ENCODE assay signal across 1 cellular context in the genomic region with DNA sequence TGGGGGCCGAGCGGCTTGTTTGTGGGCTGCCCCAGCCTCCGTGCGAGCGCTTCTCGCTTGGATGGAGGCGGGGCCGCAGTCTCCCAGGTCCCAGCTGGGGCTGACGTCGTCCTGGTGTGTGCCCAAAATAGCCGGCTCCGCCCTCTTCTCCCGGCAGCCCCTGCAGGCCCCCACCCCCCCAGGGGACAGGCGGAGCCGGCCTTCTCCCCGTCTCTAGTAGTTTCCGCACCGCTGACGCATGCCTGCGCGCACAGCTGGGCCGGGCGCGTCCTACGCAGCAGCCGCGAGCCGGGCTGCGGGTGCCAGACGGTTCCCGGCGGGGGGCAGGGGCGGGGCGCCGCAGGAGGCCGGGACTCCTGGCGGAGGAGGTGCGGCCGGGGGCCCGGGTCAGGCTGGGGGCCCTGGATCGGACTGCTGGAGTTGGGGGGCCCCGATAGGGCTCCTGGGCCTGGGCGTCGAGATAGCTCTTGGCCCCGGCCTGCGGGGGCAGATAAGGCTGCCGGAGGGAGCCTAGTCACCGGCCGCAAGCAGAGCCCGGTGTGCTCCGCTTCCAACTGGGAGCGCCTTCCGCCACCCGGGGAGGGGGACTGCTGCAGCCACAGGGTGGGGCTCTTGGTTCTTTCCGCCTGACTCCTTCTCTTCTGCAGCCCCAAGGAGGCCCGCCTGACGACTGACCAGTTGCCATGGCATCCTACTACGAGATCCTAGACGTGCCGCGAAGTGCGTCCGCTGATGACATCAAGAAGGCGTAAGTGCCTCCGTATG.
TF ChIP-seq lines count a peak whose summit lies in the region.

A gene (plus strand): TSS at position 216 of the 765 bp plus-strand sequence. CDS start 468 bp downstream, at position 684.

TF ChIP-seq in HepG2, 621 proteins besides CTCF, POLR2A, EP300 and RAD21 (continued from another document and continues in another):
- TF ChIP-seq, protein P1, sequence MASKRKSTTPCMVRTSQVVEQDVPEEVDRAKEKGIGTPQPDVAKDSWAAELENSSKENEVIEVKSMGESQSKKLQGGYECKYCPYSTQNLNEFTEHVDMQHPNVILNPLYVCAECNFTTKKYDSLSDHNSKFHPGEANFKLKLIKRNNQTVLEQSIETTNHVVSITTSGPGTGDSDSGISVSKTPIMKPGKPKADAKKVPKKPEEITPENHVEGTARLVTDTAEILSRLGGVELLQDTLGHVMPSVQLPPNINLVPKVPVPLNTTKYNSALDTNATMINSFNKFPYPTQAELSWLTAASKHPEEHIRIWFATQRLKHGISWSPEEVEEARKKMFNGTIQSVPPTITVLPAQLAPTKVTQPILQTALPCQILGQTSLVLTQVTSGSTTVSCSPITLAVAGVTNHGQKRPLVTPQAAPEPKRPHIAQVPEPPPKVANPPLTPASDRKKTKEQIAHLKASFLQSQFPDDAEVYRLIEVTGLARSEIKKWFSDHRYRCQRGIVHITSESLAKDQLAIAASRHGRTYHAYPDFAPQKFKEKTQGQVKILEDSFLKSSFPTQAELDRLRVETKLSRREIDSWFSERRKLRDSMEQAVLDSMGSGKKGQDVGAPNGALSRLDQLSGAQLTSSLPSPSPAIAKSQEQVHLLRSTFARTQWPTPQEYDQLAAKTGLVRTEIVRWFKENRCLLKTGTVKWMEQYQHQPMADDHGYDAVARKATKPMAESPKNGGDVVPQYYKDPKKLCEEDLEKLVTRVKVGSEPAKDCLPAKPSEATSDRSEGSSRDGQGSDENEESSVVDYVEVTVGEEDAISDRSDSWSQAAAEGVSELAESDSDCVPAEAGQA (IDR thresholded peaks at IDR 0.05; ENCODE audit: low read depth) = 0 out of 2 replicates have a peak, but pooled peaks have one; percentile 48
- TF ChIP-seq, protein P1 (CRISPR knock-in tag; IDR thresholded peaks at IDR 0.05; ENCODE audit: borderline replicate concordance) = peak; percentile 26; the same call in 1 of the 2 replicates
- TF ChIP-seq CBFB (CRISPR knock-in tag; IDR thresholded peaks at IDR 0.05) = peak; percentile 50; the same call in 1 of the 2 replicates
- TF ChIP-seq CHCHD3 (CRISPR knock-in tag; IDR thresholded peaks at IDR 0.05) = no peak
- TF ChIP-seq SPEN (CRISPR knock-in tag; IDR thresholded peaks at IDR 0.05; ENCODE audit: low read depth) = peak; percentile 93; the same call in 1 of the 2 replicates
- no peak for TF ChIP-seq JARID2 (CRISPR knock-in tag; IDR thresholded peaks at IDR 0.05; ENCODE audit: insufficient replicate concordance)
- TF ChIP-seq MTF1 (CRISPR knock-in tag; IDR thresholded peaks at IDR 0.05) = no peak
- no peak for TF ChIP-seq ZNF781 (CRISPR knock-in tag; IDR thresholded peaks at IDR 0.05; ENCODE audit: borderline replicate concordance, not compliant biosample characterization)
- no peak for TF ChIP-seq ZNF672 (CRISPR knock-in tag; IDR thresholded peaks at IDR 0.05)
- TF ChIP-seq ZNF768 (CRISPR knock-in tag; IDR thresholded peaks at IDR 0.05) = peak; percentile 57; the same call in 1 of the 2 replicates
- TF ChIP-seq, protein P2, sequence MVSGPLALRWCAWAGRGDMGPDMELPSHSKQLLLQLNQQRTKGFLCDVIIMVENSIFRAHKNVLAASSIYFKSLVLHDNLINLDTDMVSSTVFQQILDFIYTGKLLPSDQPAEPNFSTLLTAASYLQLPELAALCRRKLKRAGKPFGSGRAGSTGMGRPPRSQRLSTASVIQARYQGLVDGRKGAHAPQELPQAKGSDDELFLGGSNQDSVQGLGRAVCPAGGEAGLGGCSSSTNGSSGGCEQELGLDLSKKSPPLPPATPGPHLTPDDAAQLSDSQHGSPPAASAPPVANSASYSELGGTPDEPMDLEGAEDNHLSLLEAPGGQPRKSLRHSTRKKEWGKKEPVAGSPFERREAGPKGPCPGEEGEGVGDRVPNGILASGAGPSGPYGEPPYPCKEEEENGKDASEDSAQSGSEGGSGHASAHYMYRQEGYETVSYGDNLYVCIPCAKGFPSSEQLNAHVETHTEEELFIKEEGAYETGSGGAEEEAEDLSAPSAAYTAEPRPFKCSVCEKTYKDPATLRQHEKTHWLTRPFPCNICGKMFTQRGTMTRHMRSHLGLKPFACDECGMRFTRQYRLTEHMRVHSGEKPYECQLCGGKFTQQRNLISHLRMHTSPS (CRISPR knock-in tag; IDR thresholded peaks at IDR 0.05; ENCODE audit: low read depth) = no peak
- peak; percentile 95 for TF ChIP-seq NFKB2 (CRISPR knock-in tag; IDR thresholded peaks at IDR 0.05; ENCODE audit: borderline replicate concordance)
- TF ChIP-seq SIX4 (CRISPR knock-in tag; IDR thresholded peaks at IDR 0.05) = peak; percentile 62; the same call in 1 of the 2 replicates
- TF ChIP-seq ARNT (IDR thresholded peaks at IDR 0.05) = no peak
- peak; percentile 47; the same call in 1 of the 2 replicates for TF ChIP-seq CBX5 (CRISPR knock-in tag; IDR thresholded peaks at IDR 0.05; ENCODE audit: borderline replicate concordance)
- TF ChIP-seq, protein P3, sequence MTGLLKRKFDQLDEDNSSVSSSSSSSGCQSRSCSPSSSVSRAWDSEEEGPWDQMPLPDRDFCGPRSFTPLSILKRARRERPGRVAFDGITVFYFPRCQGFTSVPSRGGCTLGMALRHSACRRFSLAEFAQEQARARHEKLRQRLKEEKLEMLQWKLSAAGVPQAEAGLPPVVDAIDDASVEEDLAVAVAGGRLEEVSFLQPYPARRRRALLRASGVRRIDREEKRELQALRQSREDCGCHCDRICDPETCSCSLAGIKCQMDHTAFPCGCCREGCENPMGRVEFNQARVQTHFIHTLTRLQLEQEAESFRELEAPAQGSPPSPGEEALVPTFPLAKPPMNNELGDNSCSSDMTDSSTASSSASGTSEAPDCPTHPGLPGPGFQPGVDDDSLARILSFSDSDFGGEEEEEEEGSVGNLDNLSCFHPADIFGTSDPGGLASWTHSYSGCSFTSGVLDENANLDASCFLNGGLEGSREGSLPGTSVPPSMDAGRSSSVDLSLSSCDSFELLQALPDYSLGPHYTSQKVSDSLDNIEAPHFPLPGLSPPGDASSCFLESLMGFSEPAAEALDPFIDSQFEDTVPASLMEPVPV (CRISPR knock-in tag; IDR thresholded peaks at IDR 0.05) = peak; percentile 71; the same call in 1 of the 2 replicates
- TF ChIP-seq, protein P4, sequence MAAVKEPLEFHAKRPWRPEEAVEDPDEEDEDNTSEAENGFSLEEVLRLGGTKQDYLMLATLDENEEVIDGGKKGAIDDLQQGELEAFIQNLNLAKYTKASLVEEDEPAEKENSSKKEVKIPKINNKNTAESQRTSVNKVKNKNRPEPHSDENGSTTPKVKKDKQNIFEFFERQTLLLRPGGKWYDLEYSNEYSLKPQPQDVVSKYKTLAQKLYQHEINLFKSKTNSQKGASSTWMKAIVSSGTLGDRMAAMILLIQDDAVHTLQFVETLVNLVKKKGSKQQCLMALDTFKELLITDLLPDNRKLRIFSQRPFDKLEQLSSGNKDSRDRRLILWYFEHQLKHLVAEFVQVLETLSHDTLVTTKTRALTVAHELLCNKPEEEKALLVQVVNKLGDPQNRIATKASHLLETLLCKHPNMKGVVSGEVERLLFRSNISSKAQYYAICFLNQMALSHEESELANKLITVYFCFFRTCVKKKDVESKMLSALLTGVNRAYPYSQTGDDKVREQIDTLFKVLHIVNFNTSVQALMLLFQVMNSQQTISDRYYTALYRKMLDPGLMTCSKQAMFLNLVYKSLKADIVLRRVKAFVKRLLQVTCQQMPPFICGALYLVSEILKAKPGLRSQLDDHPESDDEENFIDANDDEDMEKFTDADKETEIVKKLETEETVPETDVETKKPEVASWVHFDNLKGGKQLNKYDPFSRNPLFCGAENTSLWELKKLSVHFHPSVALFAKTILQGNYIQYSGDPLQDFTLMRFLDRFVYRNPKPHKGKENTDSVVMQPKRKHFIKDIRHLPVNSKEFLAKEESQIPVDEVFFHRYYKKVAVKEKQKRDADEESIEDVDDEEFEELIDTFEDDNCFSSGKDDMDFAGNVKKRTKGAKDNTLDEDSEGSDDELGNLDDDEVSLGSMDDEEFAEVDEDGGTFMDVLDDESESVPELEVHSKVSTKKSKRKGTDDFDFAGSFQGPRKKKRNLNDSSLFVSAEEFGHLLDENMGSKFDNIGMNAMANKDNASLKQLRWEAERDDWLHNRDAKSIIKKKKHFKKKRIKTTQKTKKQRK (IDR thresholded peaks at IDR 0.05; ENCODE audit: low read length) = no peak
- TF ChIP-seq ZNF251 (CRISPR knock-in tag; IDR thresholded peaks at IDR 0.05) = no peak; the same call in 1 of the 2 replicates
- TF ChIP-seq, protein P5, sequence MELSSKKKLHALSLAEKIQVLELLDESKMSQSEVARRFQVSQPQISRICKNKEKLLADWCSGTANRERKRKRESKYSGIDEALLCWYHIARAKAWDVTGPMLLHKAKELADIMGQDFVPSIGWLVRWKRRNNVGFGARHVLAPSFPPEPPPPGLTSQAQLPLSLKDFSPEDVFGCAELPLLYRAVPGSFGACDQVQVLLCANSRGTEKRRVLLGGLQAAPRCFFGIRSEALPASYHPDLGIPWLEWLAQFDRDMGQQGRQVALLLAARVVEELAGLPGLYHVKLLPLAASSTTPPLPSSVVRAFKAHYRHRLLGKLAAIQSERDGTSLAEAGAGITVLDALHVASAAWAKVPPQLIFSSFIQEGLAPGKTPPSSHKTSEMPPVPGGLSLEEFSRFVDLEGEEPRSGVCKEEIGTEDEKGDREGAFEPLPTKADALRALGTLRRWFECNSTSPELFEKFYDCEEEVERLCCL (CRISPR knock-in tag; IDR thresholded peaks at IDR 0.05; ENCODE audit: borderline replicate concordance) = no peak
- no peak for TF ChIP-seq ZNF30 (CRISPR knock-in tag; IDR thresholded peaks at IDR 0.05)
- TF ChIP-seq ZFY (CRISPR knock-in tag; IDR thresholded peaks at IDR 0.05) = peak; percentile 95
- peak; percentile 45; the same call in 1 of the 2 replicates for TF ChIP-seq PRMT3 (CRISPR knock-in tag; IDR thresholded peaks at IDR 0.05; ENCODE audit: borderline replicate concordance, low read depth)
- no peak for TF ChIP-seq ZFP62 (CRISPR knock-in tag; IDR thresholded peaks at IDR 0.05)
- TF ChIP-seq ZNF543 (CRISPR knock-in tag; IDR thresholded peaks at IDR 0.05) = peak; percentile 69; the same call in 1 of the 2 replicates
- no peak for TF ChIP-seq SP1 (IDR thresholded peaks at IDR 0.05)
- peak; percentile 87 for TF ChIP-seq SP1 (CRISPR knock-in tag; IDR thresholded peaks at IDR 0.05)
- no peak; the same call in 1 of the 2 replicates for TF ChIP-seq ZNF605 (CRISPR knock-in tag; IDR thresholded peaks at IDR 0.05)
- TF ChIP-seq YEATS4 (CRISPR knock-in tag; IDR thresholded peaks at IDR 0.05; ENCODE audit: borderline replicate concordance) = peak; percentile 92
- no peak for TF ChIP-seq RBAK (CRISPR knock-in tag; IDR thresholded peaks at IDR 0.05)
- TF ChIP-seq ZFP82 (CRISPR knock-in tag; IDR thresholded peaks at IDR 0.05; ENCODE audit: borderline replicate concordance) = no peak
- no peak for TF ChIP-seq ARID2 (CRISPR knock-in tag; IDR thresholded peaks at IDR 0.05; ENCODE audit: borderline replicate concordance)
- TF ChIP-seq SNAI1 (CRISPR knock-in tag; IDR thresholded peaks at IDR 0.05; ENCODE audit: borderline replicate concordance) = no peak
- TF ChIP-seq, protein P6, sequence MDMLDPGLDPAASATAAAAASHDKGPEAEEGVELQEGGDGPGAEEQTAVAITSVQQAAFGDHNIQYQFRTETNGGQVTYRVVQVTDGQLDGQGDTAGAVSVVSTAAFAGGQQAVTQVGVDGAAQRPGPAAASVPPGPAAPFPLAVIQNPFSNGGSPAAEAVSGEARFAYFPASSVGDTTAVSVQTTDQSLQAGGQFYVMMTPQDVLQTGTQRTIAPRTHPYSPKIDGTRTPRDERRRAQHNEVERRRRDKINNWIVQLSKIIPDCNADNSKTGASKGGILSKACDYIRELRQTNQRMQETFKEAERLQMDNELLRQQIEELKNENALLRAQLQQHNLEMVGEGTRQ (IDR thresholded peaks at IDR 0.05; ENCODE audit: low read depth, low read length) = no peak
- TF ChIP-seq, protein P6 (CRISPR knock-in tag; IDR thresholded peaks at IDR 0.05; ENCODE audit: borderline replicate concordance) = peak; percentile 35; the same call in 1 of the 2 replicates
- TF ChIP-seq ZC3H13 (CRISPR knock-in tag; IDR thresholded peaks at IDR 0.05) = peak; percentile 56; the same call in 1 of the 2 replicates
- TF ChIP-seq, protein P7, sequence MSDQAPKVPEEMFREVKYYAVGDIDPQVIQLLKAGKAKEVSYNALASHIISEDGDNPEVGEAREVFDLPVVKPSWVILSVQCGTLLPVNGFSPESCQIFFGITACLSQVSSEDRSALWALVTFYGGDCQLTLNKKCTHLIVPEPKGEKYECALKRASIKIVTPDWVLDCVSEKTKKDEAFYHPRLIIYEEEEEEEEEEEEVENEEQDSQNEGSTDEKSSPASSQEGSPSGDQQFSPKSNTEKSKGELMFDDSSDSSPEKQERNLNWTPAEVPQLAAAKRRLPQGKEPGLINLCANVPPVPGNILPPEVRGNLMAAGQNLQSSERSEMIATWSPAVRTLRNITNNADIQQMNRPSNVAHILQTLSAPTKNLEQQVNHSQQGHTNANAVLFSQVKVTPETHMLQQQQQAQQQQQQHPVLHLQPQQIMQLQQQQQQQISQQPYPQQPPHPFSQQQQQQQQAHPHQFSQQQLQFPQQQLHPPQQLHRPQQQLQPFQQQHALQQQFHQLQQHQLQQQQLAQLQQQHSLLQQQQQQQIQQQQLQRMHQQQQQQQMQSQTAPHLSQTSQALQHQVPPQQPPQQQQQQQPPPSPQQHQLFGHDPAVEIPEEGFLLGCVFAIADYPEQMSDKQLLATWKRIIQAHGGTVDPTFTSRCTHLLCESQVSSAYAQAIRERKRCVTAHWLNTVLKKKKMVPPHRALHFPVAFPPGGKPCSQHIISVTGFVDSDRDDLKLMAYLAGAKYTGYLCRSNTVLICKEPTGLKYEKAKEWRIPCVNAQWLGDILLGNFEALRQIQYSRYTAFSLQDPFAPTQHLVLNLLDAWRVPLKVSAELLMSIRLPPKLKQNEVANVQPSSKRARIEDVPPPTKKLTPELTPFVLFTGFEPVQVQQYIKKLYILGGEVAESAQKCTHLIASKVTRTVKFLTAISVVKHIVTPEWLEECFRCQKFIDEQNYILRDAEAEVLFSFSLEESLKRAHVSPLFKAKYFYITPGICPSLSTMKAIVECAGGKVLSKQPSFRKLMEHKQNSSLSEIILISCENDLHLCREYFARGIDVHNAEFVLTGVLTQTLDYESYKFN (CRISPR knock-in tag; conservative IDR thresholded peaks at IDR 0.05) = peak; percentile 69
